In genomic region chr2:130825231-130825971, GRCh38 we compare ENCODE assay signal across 14 cellular contexts. TPM values are rescaled to one million over a fixed set of nuclear protein-coding genes. Genes with fewer than 3 reads are reported as not detected.
DNase-seq lines count a peak whose midpoint lies in the region; ATAC-seq and TF ChIP-seq lines count a peak whose summit lies in the region.
"Had no signal": no experiment of that assay in that cellular context is flagged by ENCODE, and none has a peak within 500 bp of the region (broad histone marks: within the 10 kb centered on the region; RNA-seq: fewer than 3 reads in every experiment).

No MANE protein-coding gene starts in this region.

- in situ Hi-C loops in HAP-1 (cut with MboI; ENCODE audit: low sequenced_read_pairs) = no loop called here

- no peaks in the 10 kb centered on the region for H3K36me3 ChIP-seq in NT2/D1 (ENCODE audit: insufficient read depth, insufficient read length, low read length)
- no peaks in the 10 kb centered on the region for H3K36me3 ChIP-seq in colonic mucosa
- H3K36me3 ChIP-seq in HAP-1 (replicated peaks) = no peaks in the 10 kb centered on the region
- H3K36me3 ChIP-seq: neutrophil, uterus had no signal

- H3K27me3 ChIP-seq in NT2/D1 (ENCODE audit: insufficient read depth, insufficient read length) (no peaks in the 10 kb centered on the region), colonic mucosa (no peaks in the 10 kb centered on the region), HAP-1 (ENCODE audit: low read depth) (no peaks in the 10 kb centered on the region)
- H3K27me3 ChIP-seq: uterus had no signal

- ATAC-seq in GM18517 (IDR thresholded peaks at IDR 0.05; ENCODE audit: unreplicated experiment) = no peak
- ATAC-seq: K562, left ventricle myocardium superior, Panc1 had no signal

- H3K9me3 ChIP-seq in NT2/D1 (ENCODE audit: insufficient read depth, low read length) = no peaks in the 10 kb centered on the region
- no peaks in the 10 kb centered on the region for H3K9me3 ChIP-seq in colonic mucosa
- no peaks in the 10 kb centered on the region for H3K9me3 ChIP-seq in HAP-1
- H3K9me3 ChIP-seq: neutrophil, uterus had no signal

- intact Hi-C loops in colonic mucosa (cut with DNase I) = no loop called here

- H3K9ac ChIP-seq in NT2/D1 (ENCODE audit: insufficient read length, low read depth) (peak overlapping the region; percentile 52), colonic mucosa (ENCODE audit: low read depth in 2 of 2, low read length in 2 of 2) (no peak overlapping the region)

- DNase-seq in NCI-H1436 (lab: John Stamatoyannopoulos, UW) (peak; percentile 38), NCI-H1436 treated with DMSO at 0.1 percent for 48 hours (lab: John Stamatoyannopoulos, UW) (no peak), NT2/D1 (ENCODE audit: low read depth, low spot score) (no peak), epithelial cell of esophagus (ENCODE audit: low read depth) (peak; percentile 70), putamen (ENCODE audit: low spot score) (peak; percentile 77), colonic mucosa (no peak), HAP-1 (ENCODE audit: low spot score in 2 of 2) (no peak)
- DNase-seq: glutamatergic neuron, left ventricle myocardium superior, uterus had no signal

- H3K27ac ChIP-seq in colonic mucosa = no peak overlapping the region
- H3K27ac ChIP-seq: neutrophil, uterus had no signal

- H3K4me1 ChIP-seq in NT2/D1 (ENCODE audit: insufficient read depth, insufficient read length) (peaks cover 56% of the 10 kb centered on the region), colonic mucosa (no peaks in the 10 kb centered on the region), HAP-1 (no peaks in the 10 kb centered on the region)
- H3K4me1 ChIP-seq: uterus had no signal

- H3K4me3 ChIP-seq in NT2/D1 (ENCODE audit: insufficient read length, low read depth) (no peak overlapping the region), epithelial cell of esophagus (ENCODE audit: low read length) (no peak overlapping the region), colonic mucosa (no peak overlapping the region), HAP-1 (no peak overlapping the region)
- H3K4me3 ChIP-seq: K562, uterus had no signal

- TF ChIP-seq CTCF in epithelial cell of esophagus (IDR thresholded peaks at IDR 0.05; ENCODE audit: insufficient read depth, low read depth, low read length, missing control alignments) (no peak), colonic mucosa (IDR thresholded peaks at IDR 0.05) (no peak)

RNA-seq across cellular contexts. Expression of gene ARHGEF4, which starts 11.3 kb away (rescaled TPM):
- 1 to 10 TPM; 1.6 to 2.6 TPM for total RNA-seq in colonic mucosa
- total RNA-seq: K562 had no signal

Comparison
In these comparisons a context has a peak if more than half of its experiments do, and no peak if none do; other contexts are left out.
1. DNase-seq: peak in NCI-H1436 (single experiment), epithelial cell of esophagus (single experiment) and putamen (single experiment); none in NCI-H1436 treated with DMSO at 0.1 percent for 48 hours (single experiment), NT2/D1 (single experiment), colonic mucosa (single experiment) and HAP-1 (0 of 2).